13 cellular contexts compared by ENCODE assay signal in the genomic region with DNA sequence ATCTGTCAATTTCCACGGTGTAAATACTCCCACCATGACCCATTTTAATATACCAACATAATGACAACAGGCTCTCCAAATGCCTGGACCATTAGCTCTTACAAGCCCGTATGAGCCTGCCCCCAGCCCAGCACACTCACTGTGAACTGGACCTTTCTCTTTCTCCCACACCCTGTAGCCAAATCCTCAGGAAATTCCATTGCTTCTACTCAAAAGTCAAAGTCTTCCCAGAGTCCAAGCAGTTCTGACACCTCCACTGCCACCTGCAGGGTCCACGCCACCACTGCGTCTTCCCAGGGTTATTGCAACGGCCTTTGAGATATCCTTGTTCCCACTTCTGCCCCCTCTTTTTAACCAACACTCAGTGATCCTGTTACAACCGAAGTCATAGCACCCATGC.
DNase-seq lines count a peak whose midpoint lies in the region; ATAC-seq, FAIRE-seq and TF ChIP-seq lines count a peak whose summit lies in the region.
"Had no signal": no experiment of that assay in that cellular context is flagged by ENCODE, and none has a peak within 500 bp of the region (broad histone marks: within the 10 kb centered on the region; RNA-seq: fewer than 3 reads in every experiment).

No MANE protein-coding gene starts in this region.

- TF ChIP-seq CTCF in DOHH2 (IDR thresholded peaks at IDR 0.05; ENCODE audit: low read depth, low read length, poor library complexity, severe bottlenecking) (peak; percentile 34), foreskin keratinocyte (conservative IDR thresholded peaks at IDR 0.05) (peak; percentile 50)

- TF ChIP-seq POLR2A in H54 (IDR thresholded peaks at IDR 0.05; ENCODE audit: low read depth, low read length) = no peak

- H3K79me2 ChIP-seq in DOHH2 (ENCODE audit: control insufficient read depth, low read length) = no peaks in the 10 kb centered on the region

- DNase-seq in H54 (ENCODE audit: insufficient read length, low spot score) (peak; percentile 20), SW 1271 (lab: John Stamatoyannopoulos, UW) (peak; percentile 21 to 53), foreskin keratinocyte (peak; percentile 28 to 63), NCI-H2227 (lab: John Stamatoyannopoulos, UW; ENCODE audit: unreplicated experiment) (no peak), NCI-H226 (no peak)
- DNase-seq: activated CD4-positive, alpha-beta T cell treated with anti-CD3 and anti-CD28 coated beads, Interleukin-2, amount 50 U/mL, for 48 hours; activated naive CD4-positive, alpha-beta T cell; NCI-H526 treated with DMSO at 0.1 percent for 48 hours; occipital lobe; stimulated activated naive CD4-positive, alpha-beta T cell treated with Interleukin-2 at 50 U/mL for 16 hours had no signal

- no peak overlapping the region for H3K4me2 ChIP-seq in DOHH2 (ENCODE audit: low read length)

- no peak overlapping the region for H3K27ac ChIP-seq in DOHH2 (ENCODE audit: low read depth, low read length)
- no peak overlapping the region for H3K27ac ChIP-seq in foreskin keratinocyte

- H3F3A ChIP-seq in DOHH2 (ENCODE audit: control insufficient read depth, insufficient read depth) = no peaks in the 10 kb centered on the region

- H3K27me3 ChIP-seq in DOHH2 (ENCODE audit: control insufficient read depth, low read length) (no peaks in the 10 kb centered on the region; the same call in 1 of the 2 replicates), foreskin keratinocyte (no peaks in the 10 kb centered on the region)

- FAIRE-seq in H54 (lab: Jason Lieb, UNC) = no peak

- no peaks in the 10 kb centered on the region for H3K9me3 ChIP-seq in DOHH2 (ENCODE audit: control insufficient read depth, insufficient read depth, low read length)

- no peaks in the 10 kb centered on the region for H3K36me3 ChIP-seq in DOHH2 (ENCODE audit: control insufficient read depth, low read length)

- ATAC-seq in foreskin keratinocyte = no peak
- ATAC-seq in GM19351 (IDR thresholded peaks at IDR 0.05; ENCODE audit: unreplicated experiment) = no peak
- no peak for ATAC-seq in GM21825 (IDR thresholded peaks at IDR 0.05; ENCODE audit: unreplicated experiment)

- H3K4me3 ChIP-seq in DOHH2 (ENCODE audit: low read length) = no peak overlapping the region

- no peaks in the 10 kb centered on the region for H4K20me1 ChIP-seq in DOHH2 (ENCODE audit: control insufficient read depth, insufficient read depth, low read depth, low read length)

- H3K4me1 ChIP-seq in DOHH2 (ENCODE audit: control insufficient read depth, low read length) (no peaks in the 10 kb centered on the region), foreskin keratinocyte (peaks cover 21% of the 10 kb centered on the region)

- no peaks in the 10 kb centered on the region for H3K9me2 ChIP-seq in DOHH2 (replicated peaks; ENCODE audit: control insufficient read depth, low read length)

Comparison
In these comparisons a context has a peak if more than half of its experiments do, and no peak if none do; other contexts are left out.
1. DNase-seq: peak in H54 (single experiment), SW 1271 (2 of 2) and foreskin keratinocyte (2 of 2); none in NCI-H2227 (single experiment) and NCI-H226 (single experiment).